ENCODE assay signal across 15 cellular contexts in genomic region chr1:229022595-229023350, GRCh38.
DNase-seq lines count a peak whose midpoint lies in the region; ATAC-seq, FAIRE-seq and TF ChIP-seq lines count a peak whose summit lies in the region.
"Had no signal": no experiment of that assay in that cellular context is flagged by ENCODE, and none has a peak within 500 bp of the region (broad histone marks: within the 10 kb centered on the region; RNA-seq: fewer than 3 reads in every experiment).

No MANE protein-coding gene starts in this region.

- peak overlapping the region; percentile 7 for H3K27ac Mint-ChIP-seq in type B pancreatic cell
- H3K27ac Mint-ChIP-seq: activated T-helper 17 cell treated with anti-CD3 and anti-CD28 coated beads, Interleukin-2, amount 50 U/mL, for 72 hours; memory B cell had no signal

- peaks cover 69% of the 10 kb centered on the region for H3K4me1 ChIP-seq in HepG2 (ENCODE audit: insufficient read depth, low read length)
- H3K4me1 ChIP-seq in right lobe of liver = peaks cover 0 to 8% (median 2%) of the 10 kb centered on the region in 4 donors
- H3K4me1 ChIP-seq: parathyroid adenoma had no signal

- FAIRE-seq in HepG2 (lab: Jason Lieb, UNC) = peak; percentile 79

- intact Hi-C loops in HepG2 (cut with micrococcal nuclease; ENCODE audit: unreplicated experiment) = loop anchor here (2.0 to 10.0 kb wide), 2 partner anchors 42 to 202 kb away; no protein-coding TSS in a partner anchor
- intact Hi-C loops in right lobe of liver (cut with DNase I) = no loop called here

- H3K36me3 ChIP-seq in HepG2 (replicated peaks in 1 of 2; ENCODE audit: control insufficient read depth in 1 of 2, insufficient read depth in 2 of 2, low read length in 2 of 2) = no peaks in the 10 kb centered on the region
- no peaks in the 10 kb centered on the region for H3K36me3 ChIP-seq in right lobe of liver
- H3K36me3 ChIP-seq: Peyer's patch, thyroid gland had no signal

- H3K36me3 Mint-ChIP-seq in type B pancreatic cell = no peaks in the 10 kb centered on the region
- H3K36me3 Mint-ChIP-seq: memory B cell had no signal

- H3K4me1 Mint-ChIP-seq in type B pancreatic cell (ENCODE audit: unreplicated experiment) = peaks cover 35% of the 10 kb centered on the region

- H3K27me3 Mint-ChIP-seq in type B pancreatic cell = no peaks in the 10 kb centered on the region
- H3K27me3 Mint-ChIP-seq: activated T-helper 17 cell treated with anti-CD3 and anti-CD28 coated beads, Interleukin-2, amount 50 U/mL, for 72 hours had no signal

- TF ChIP-seq POLR2A in HepG2 (IDR thresholded peaks at IDR 0.05; ENCODE audit: insufficient read depth in 1 of 2, low read depth in 2 of 2, low read length in 2 of 2) (no peak), right lobe of liver (IDR thresholded peaks at IDR 0.05) (no peak)

- H3K4me3 ChIP-seq in HepG2 (replicated peaks in 1 of 3; ENCODE audit: insufficient read depth in 1 of 3, low read depth in 2 of 3, low read length in 3 of 3) (no peak overlapping the region), right lobe of liver (no peak overlapping the region)
- H3K4me3 ChIP-seq: Peyer's patch, thyroid gland had no signal

- TF ChIP-seq RAD21 in HepG2 (CRISPR knock-in tag; IDR thresholded peaks at IDR 0.05) = no peak

- DNase-seq in HepG2 (ENCODE audit: low spot score) (peak; percentile 83), right lobe of liver (no peak), medulla oblongata (ENCODE audit: extremely low spot score) (peak; percentile 90), type B pancreatic cell (ENCODE audit: extremely low spot score, unreplicated experiment) (no peak), DMS153 treated with DMSO at 0.1 percent for 48 hours (lab: John Stamatoyannopoulos, UW; ENCODE audit: unreplicated experiment) (no peak), NCI-H1436 treated with DMSO at 0.1 percent for 48 hours (lab: John Stamatoyannopoulos, UW) (no peak)
- DNase-seq: HCEC 1CT, NCI-H446, Peyer's patch, thyroid gland had no signal

- in situ Hi-C loops in HepG2 (cut with HindIII; ENCODE audit: extremely low pct_ligation_motif_present, low pct_unique_long_range_greater_than_20kb) = no loop called here

- no peak overlapping the region for H3K9ac ChIP-seq in HepG2 (ENCODE audit: insufficient read depth, low read depth, low read length)
- H3K9ac ChIP-seq: parathyroid adenoma had no signal

- H3K9me3 Mint-ChIP-seq in type B pancreatic cell = no peaks in the 10 kb centered on the region
- H3K9me3 Mint-ChIP-seq: activated T-helper 17 cell treated with anti-CD3 and anti-CD28 coated beads, Interleukin-2, amount 50 U/mL, for 72 hours; memory B cell had no signal

- peak overlapping the region; percentile 3 for H3K4me3 Mint-ChIP-seq in type B pancreatic cell
- H3K4me3 Mint-ChIP-seq: activated T-helper 17 cell treated with anti-CD3 and anti-CD28 coated beads, Interleukin-2, amount 50 U/mL, for 72 hours; memory B cell had no signal

- no peak overlapping the region for H2AFZ ChIP-seq in HepG2 (ENCODE audit: low read length)
- H2AFZ ChIP-seq: parathyroid adenoma had no signal

- H3K27ac ChIP-seq in HepG2 (ENCODE audit: extremely low read length, insufficient read depth, low read length) (peak overlapping the region; percentile 62), right lobe of liver (no peak overlapping the region), angular gyrus (ENCODE audit: low read depth, low read length) (peak overlapping the region; percentile 93)
- H3K27ac ChIP-seq: parathyroid adenoma, Peyer's patch, thyroid gland had no signal

- H3K9me3 ChIP-seq in HepG2 (ENCODE audit: low read length) (no peaks in the 10 kb centered on the region), right lobe of liver (no peaks in the 10 kb centered on the region)
- H3K9me3 ChIP-seq: Peyer's patch, thyroid gland had no signal

- CTCF ChIA-PET in HepG2 (lab: Yijun Ruan, JAX; ENCODE audit: low intra/inter-chr PET ratio, low total read pairs) = no interaction called here

- 31% methylated on average over 8 of the region's 8 CpGs for WGBS in HepG2 (ENCODE audit: low lambda C conversion rate)
- 60% methylated on average over 3 of the region's 8 CpGs for WGBS in right lobe of liver (ENCODE audit: insufficient coverage, low coverage, low lambda C conversion rate, missing lambda C conversion rate)

- POLR2A ChIA-PET in HepG2 (lab: Yijun Ruan, JAX) = interaction anchor here (1.2 to 1.6 kb wide), 2 partner anchors 59 to 185 kb away, joined by 3 to 6 read pairs; no protein-coding TSS in a partner anchor

- TF ChIP-seq CTCF in HepG2 (CRISPR knock-in tag; IDR thresholded peaks at IDR 0.05) = no peak
- no peak for TF ChIP-seq CTCF in right lobe of liver (IDR thresholded peaks at IDR 0.05)
- no peak for TF ChIP-seq CTCF in type B pancreatic cell (conservative IDR thresholded peaks at IDR 0.05)

- H3K79me2 ChIP-seq in HepG2 (ENCODE audit: insufficient read depth, low read length) = no peaks in the 10 kb centered on the region
- H3K79me2 ChIP-seq: parathyroid adenoma had no signal

- H3K27me3 ChIP-seq in HepG2 (ENCODE audit: control insufficient read depth in 1 of 2, insufficient read depth in 2 of 2, low read length in 2 of 2) = no peaks in the 10 kb centered on the region
- H3K27me3 ChIP-seq in right lobe of liver = no peaks in the 10 kb centered on the region
- H3K27me3 ChIP-seq: Peyer's patch, thyroid gland had no signal

- TF ChIP-seq EP300 in HepG2 (IDR thresholded peaks at IDR 0.05; ENCODE audit: low read depth in 2 of 2, low read length in 2 of 2) (peak in 1 of 2 experiments; percentile 75; a peak in 2 of 4 replicates), HepG2 (CRISPR knock-in tag; IDR thresholded peaks at IDR 0.05; ENCODE audit: borderline replicate concordance) (peak; percentile 35; the same call in 1 of the 2 replicates)

- BruUV-seq in HepG2 (replicated peaks; lab: Mats Ljungman, UMichigan) = no TSS peak

- no peaks in the 10 kb centered on the region for H4K20me1 ChIP-seq in HepG2 (ENCODE audit: insufficient read depth, low read length)

- peak overlapping the region; percentile 34; the same call in 1 of the 2 replicates for H3K4me2 ChIP-seq in HepG2 (ENCODE audit: low read depth, low read length)

- ATAC-seq in HepG2 = peak; percentile 88
- ATAC-seq in right lobe of liver = no peak
- no peak for ATAC-seq in HG02763 (IDR thresholded peaks at IDR 0.05; ENCODE audit: unreplicated experiment)
- ATAC-seq: activated T-helper 17 cell treated with anti-CD3 and anti-CD28 coated beads, Interleukin-2, amount 50 U/mL, for 72 hours had no signal

TF ChIP-seq in HepG2, 621 proteins besides CTCF, POLR2A, EP300 and RAD21 (continues in another document):
- TF ChIP-seq ZNF142 (CRISPR knock-in tag; IDR thresholded peaks at IDR 0.05) = no peak
- no peak for TF ChIP-seq ZNF496 (CRISPR knock-in tag; IDR thresholded peaks at IDR 0.05; ENCODE audit: insufficient replicate concordance)
- no peak for TF ChIP-seq AKAP8 (CRISPR knock-in tag; IDR thresholded peaks at IDR 0.05)
- no peak for TF ChIP-seq PRPF4 (IDR thresholded peaks at IDR 0.05; ENCODE audit: low read depth, low read length, poor library complexity, severe bottlenecking)
- TF ChIP-seq SIX1 (CRISPR knock-in tag; IDR thresholded peaks at IDR 0.05; ENCODE audit: borderline replicate concordance) = peak; percentile 45; the same call in 1 of the 2 replicates

Comparison
In these comparisons a context has a peak if more than half of its experiments do, and no peak if none do; other contexts are left out.
1. DNase-seq: peak in HepG2 (single experiment) and medulla oblongata (single experiment); none in right lobe of liver (0 of 3), type B pancreatic cell (single experiment), DMS153 treated with DMSO at 0.1 percent for 48 hours (single experiment) and NCI-H1436 treated with DMSO at 0.1 percent for 48 hours (single experiment).
2. H3K27ac ChIP-seq: peak in HepG2 (single experiment) and angular gyrus (single experiment); none in right lobe of liver (0 of 3).